Comparison of ENCODE assay signal across 21 cellular contexts in the genomic region with DNA sequence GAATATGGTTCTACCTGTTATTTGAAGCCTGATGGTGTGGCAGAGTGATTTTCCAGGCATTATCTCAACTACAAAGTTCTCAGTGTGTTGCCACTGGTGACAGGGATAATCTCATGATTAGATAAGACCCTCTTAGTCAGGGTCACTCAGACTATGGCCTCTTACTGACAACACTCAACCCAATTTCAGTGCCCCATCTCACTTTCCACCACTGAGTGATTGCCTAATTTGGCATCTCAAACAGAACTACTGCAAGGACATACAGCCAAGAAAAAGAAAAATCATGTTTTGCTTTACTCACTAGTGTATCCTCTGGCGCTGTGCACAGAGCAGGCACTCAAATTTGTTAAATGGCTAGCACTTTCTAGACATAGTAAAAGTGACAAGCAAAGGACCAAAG. TPM values are rescaled to one million over a fixed set of nuclear protein-coding genes. Genes with fewer than 3 reads are reported as not detected.
DNase-seq lines count a peak whose midpoint lies in the region; ATAC-seq, FAIRE-seq and TF ChIP-seq lines count a peak whose summit lies in the region.
"Had no signal": no experiment of that assay in that cellular context is flagged by ENCODE, and none has a peak within 500 bp of the region (broad histone marks: within the 10 kb centered on the region; RNA-seq: fewer than 3 reads in every experiment).

No MANE protein-coding gene starts in this region.

- TF ChIP-seq EP300 in HepG2 (IDR thresholded peaks at IDR 0.05; ENCODE audit: low read depth in 2 of 2, low read length in 2 of 2): no peak
- TF ChIP-seq EP300 in HepG2 (CRISPR knock-in tag; IDR thresholded peaks at IDR 0.05; ENCODE audit: borderline replicate concordance): no peak
- TF ChIP-seq EP300 in K562 (IDR thresholded peaks at IDR 0.05; ENCODE audit: low read length): no peak

- H4K20me1 ChIP-seq in HepG2 (ENCODE audit: insufficient read depth, low read length) (no peaks in the 10 kb centered on the region), K562 (replicated peaks; ENCODE audit: control insufficient read depth, insufficient read depth, low read length) (no peaks in the 10 kb centered on the region)
- H4K20me1 ChIP-seq: BLaER1 had no signal

- TF ChIP-seq CTCF in liver (IDR thresholded peaks at IDR 0.05; ENCODE audit: low read depth, low read length, missing input control) (no peak), HepG2 (CRISPR knock-in tag; IDR thresholded peaks at IDR 0.05) (no peak), K562 (IDR thresholded peaks at IDR 0.05 in 2 of 3, conservative IDR thresholded peaks at IDR 0.05 in 1 of 3; ENCODE audit: insufficient read depth in 2 of 3, low read depth in 1 of 3, low read length in 3 of 3) (no peak), right lobe of liver (IDR thresholded peaks at IDR 0.05) (no peak)

- H3K9me1 ChIP-seq in K562 (ENCODE audit: control insufficient read depth, insufficient read depth, low read length): no peaks in the 10 kb centered on the region

- FAIRE-seq in HepG2 (lab: Jason Lieb, UNC): no peak
- peak; percentile 58 for FAIRE-seq in K562 (lab: Jason Lieb, UNC)
- FAIRE-seq: GM12878, GM19239, H1 had no signal

- ATAC-seq in HepG2: no peak
- peak; percentile 63 for ATAC-seq in K562
- peak; percentile 45 to 66 (median 60) for ATAC-seq in right lobe of liver
- no peak for ATAC-seq in GM18867 (IDR thresholded peaks at IDR 0.05; ENCODE audit: unreplicated experiment)
- ATAC-seq: GM12878 had no signal

- TF ChIP-seq POLR2A in HepG2 (IDR thresholded peaks at IDR 0.05; ENCODE audit: insufficient read depth in 1 of 2, low read depth in 2 of 2, low read length in 2 of 2) (no peak), K562 (conservative IDR thresholded peaks at IDR 0.05) (no peak), right lobe of liver (IDR thresholded peaks at IDR 0.05) (no peak)

- H3K36me3 ChIP-seq in liver (ENCODE audit: control insufficient read depth in 4 of 4, insufficient read depth in 3 of 4, low read depth in 1 of 4, low read length in 3 of 4) (peaks cover 3 to 14% (median 8%) of the 10 kb centered on the region in 4 donors), HepG2 (replicated peaks in 1 of 2; ENCODE audit: control insufficient read depth in 1 of 2, insufficient read depth in 2 of 2, low read length in 2 of 2) (peaks cover 3 to 14% of the 10 kb centered on the region in 2 experiments; a peak in 3 of 5 replicates), K562 (ENCODE audit: control insufficient read depth, insufficient read depth, low read length) (peaks cover 30% of the 10 kb centered on the region), right lobe of liver (peaks cover 0 to 16% (median 6%) of the 10 kb centered on the region in 4 donors)

- POLR2A ChIA-PET in HepG2 (lab: Yijun Ruan, JAX) (no interaction called here), K562 (lab: Yijun Ruan, JAX) (interaction anchor here (0.6 to 0.8 kb wide), 2 partner anchors 24 to 45 kb away, joined by 3 to 5 read pairs; no protein-coding TSS in a partner anchor)

- H3K9ac ChIP-seq in liver (ENCODE audit: low read depth in 1 of 2, low read length in 2 of 2) (no peak overlapping the region), HepG2 (ENCODE audit: insufficient read depth, low read depth, low read length) (no peak overlapping the region), K562 (ENCODE audit: insufficient read depth in 1 of 2, low read depth in 2 of 2, low read length in 2 of 2) (no peak overlapping the region)
- H3K9ac ChIP-seq: BLaER1 had no signal

- no peak overlapping the region for H2AFZ ChIP-seq in HepG2 (ENCODE audit: low read length)
- H2AFZ ChIP-seq in K562 (ENCODE audit: low read depth, low read length): peak overlapping the region; percentile 56

- no peak overlapping the region for H3K4me2 ChIP-seq in HepG2 (ENCODE audit: low read depth, low read length)
- H3K4me2 ChIP-seq in K562 (ENCODE audit: insufficient read depth, low read length): peak overlapping the region; percentile 24; the same call in 1 of the 2 replicates
- H3K4me2 ChIP-seq: BLaER1 had no signal

- no peaks in the 10 kb centered on the region for H3K27me3 ChIP-seq in liver (ENCODE audit: control insufficient read depth in 4 of 4, insufficient read depth in 4 of 4, low read length in 3 of 4)
- no peaks in the 10 kb centered on the region for H3K27me3 ChIP-seq in HepG2 (ENCODE audit: control insufficient read depth in 1 of 2, insufficient read depth in 2 of 2, low read length in 2 of 2)
- no peaks in the 10 kb centered on the region for H3K27me3 ChIP-seq in K562 (ENCODE audit: control insufficient read depth in 2 of 2, insufficient read depth in 2 of 2, low read length in 2 of 2)
- H3K27me3 ChIP-seq in right lobe of liver: no peaks in the 10 kb centered on the region
- H3K27me3 ChIP-seq: BLaER1 had no signal

- H3K4me1 ChIP-seq in liver (ENCODE audit: control insufficient read depth in 4 of 4, insufficient read depth in 4 of 4, low read length in 3 of 4) (peaks cover 0 to 22% (median 3%) of the 10 kb centered on the region in 4 donors), HepG2 (ENCODE audit: insufficient read depth, low read length) (no peaks in the 10 kb centered on the region), K562 (replicated peaks in 1 of 2; ENCODE audit: control insufficient read depth in 2 of 2, insufficient read depth in 2 of 2, low read length in 2 of 2) (peaks cover 0 to 21% of the 10 kb centered on the region in 2 experiments; a peak in 3 of 5 replicates), right lobe of liver (peaks cover 0 to 15% (median 6%) of the 10 kb centered on the region in 4 donors)
- H3K4me1 ChIP-seq: BLaER1 had no signal

- H3K9me3 ChIP-seq in liver (ENCODE audit: control insufficient read depth in 4 of 4, low read length in 3 of 4): no peaks in the 10 kb centered on the region
- no peaks in the 10 kb centered on the region for H3K9me3 ChIP-seq in HepG2 (ENCODE audit: low read length)
- H3K9me3 ChIP-seq in K562 (replicated peaks; ENCODE audit: control insufficient read depth, insufficient read depth, low read depth, low read length): no peaks in the 10 kb centered on the region
- no peaks in the 10 kb centered on the region for H3K9me3 ChIP-seq in right lobe of liver
- H3K9me3 ChIP-seq: BLaER1 had no signal

- CTCF ChIA-PET in HepG2 (lab: Yijun Ruan, JAX; ENCODE audit: low intra/inter-chr PET ratio, low total read pairs) (no interaction called here), K562 (lab: Yijun Ruan, JAX; ENCODE audit: low intra/inter-chr PET ratio) (no interaction called here)

- DNase-seq in HepG2 (ENCODE audit: low spot score) (no peak), K562 (ENCODE audit: extremely low read depth in 1 of 4, low spot score in 3 of 4) (peak in 2 of 4 experiments; percentile 30 to 54), right lobe of liver (no peak), SHP77 (lab: John Stamatoyannopoulos, UW) (no peak), NCI-H345 (lab: John Stamatoyannopoulos, UW) (no peak), SIG-M5 (lab: John Stamatoyannopoulos, UW) (no peak)
- DNase-seq: 8988T; CD4-positive, alpha-beta memory T cell; DND-41; EL; H9 had no signal

- in situ Hi-C loops in HepG2 (cut with HindIII; ENCODE audit: extremely low pct_ligation_motif_present, low pct_unique_long_range_greater_than_20kb): no loop called here
- in situ Hi-C loops in K562 (cut with MboI): loop anchor here (10.0 kb wide), 1 partner anchor 90 kb away; no protein-coding TSS in a partner anchor

- TF ChIP-seq RAD21 in liver (IDR thresholded peaks at IDR 0.05): no peak
- no peak for TF ChIP-seq RAD21 in HepG2 (CRISPR knock-in tag; IDR thresholded peaks at IDR 0.05)
- TF ChIP-seq RAD21 in K562 (CRISPR knock-in tag; conservative IDR thresholded peaks at IDR 0.05 in 1 of 2, IDR thresholded peaks at IDR 0.05 in 1 of 2): no peak

- H3K27ac ChIP-seq in liver (ENCODE audit: low read depth in 1 of 2, low read length in 2 of 2): no peak overlapping the region
- H3K27ac ChIP-seq in HepG2 (ENCODE audit: extremely low read length, insufficient read depth, low read length): no peak overlapping the region
- H3K27ac ChIP-seq in K562 (ENCODE audit: extremely low read depth, low read depth, low read length): no peak overlapping the region
- no peak overlapping the region for H3K27ac ChIP-seq in right lobe of liver
- H3K27ac ChIP-seq: BLaER1 had no signal

- no TSS peak for BruUV-seq in HepG2 (replicated peaks; lab: Mats Ljungman, UMichigan)
- no TSS peak for BruUV-seq in K562 (replicated peaks; lab: Mats Ljungman, UMichigan)

- 47% methylated on average over 1 of the region's 1 CpG for WGBS in liver
- 35% methylated on average over 1 of the region's 1 CpG for WGBS in HepG2 (ENCODE audit: low lambda C conversion rate)
- WGBS in K562 (ENCODE audit: insufficient coverage, low coverage, missing lambda C conversion rate): 14% methylated on average over 1 of the region's 1 CpG
- 19% methylated on average over 1 of the region's 1 CpG for WGBS in right lobe of liver (ENCODE audit: insufficient coverage, low coverage, low lambda C conversion rate, missing lambda C conversion rate)

- H3K79me2 ChIP-seq in HepG2 (ENCODE audit: insufficient read depth, low read length): no peaks in the 10 kb centered on the region
- no peaks in the 10 kb centered on the region for H3K79me2 ChIP-seq in K562 (ENCODE audit: control insufficient read depth, insufficient read depth, low read length)

- H3K4me3 ChIP-seq in liver (ENCODE audit: low read depth in 1 of 3, low read length in 3 of 3) (no peak overlapping the region), HepG2 (replicated peaks in 1 of 3; ENCODE audit: insufficient read depth in 1 of 3, low read depth in 2 of 3, low read length in 3 of 3) (no peak overlapping the region), K562 (no peak overlapping the region), right lobe of liver (no peak overlapping the region)
- H3K4me3 ChIP-seq: BLaER1, GM12878 had no signal

- intact Hi-C loops in HepG2 (cut with micrococcal nuclease; ENCODE audit: unreplicated experiment): no loop called here
- intact Hi-C loops in K562 (cut with micrococcal nuclease): loop anchor here (5.0 kb wide), 1 partner anchor 128 kb away; no protein-coding TSS in a partner anchor
- intact Hi-C loops in right lobe of liver (cut with DNase I): no loop called here

RNA-seq across cellular contexts. Expression of gene SLC30A10, which starts 36.9 kb away (rescaled TPM):
- 10 to 100 TPM; 56.5 to 90.9 TPM for total RNA-seq in liver
- polyA plus RNA-seq in liver: 10 to 100 TPM; 18.5 to 18.8 TPM
- total RNA-seq in HepG2 (2016; rRNA removed; fragmentation: Illumina TruSeq; extraction: Trizol): 14.7 and 30.2 TPM in 2 replicates
- total RNA-seq in HepG2 (2016; cell fraction: cytosol; rRNA removed; fragmentation: Illumina TruSeq; extraction: Trizol; ENCODE audit: low read depth): 3.8 and 4.0 TPM in 2 replicates
- 13.7 and 28.0 TPM in 2 replicates for total RNA-seq in HepG2 (2016; cell fraction: insoluble cytoplasmic fraction; rRNA removed; fragmentation: Illumina TruSeq; extraction: Trizol)
- total RNA-seq in HepG2 (2016; cell fraction: membrane; rRNA removed; fragmentation: Illumina TruSeq; extraction: Trizol): 7.4 and 8.2 TPM in 2 replicates
- 32.1 and 39.5 TPM in 2 replicates for total RNA-seq in HepG2 (2016; cell fraction: nucleus; rRNA removed; fragmentation: Illumina TruSeq; extraction: Trizol)
- polyA plus RNA-seq in HepG2 (2011; rRNA removed): 20.9 and 27.0 TPM in 2 replicates
- 12.2 and 16.2 TPM in 2 replicates for polyA plus RNA-seq in HepG2 (2011; cell fraction: cytosol; rRNA removed)
- 39.6 and 51.3 TPM in 2 replicates for polyA plus RNA-seq in HepG2 (2011; cell fraction: nucleus; rRNA removed)
- polyA plus RNA-seq in HepG2 (2012): 16.5 and 28.2 TPM in 2 replicates
- polyA plus RNA-seq in HepG2 (2016; cell fraction: cytosol; fragmentation: Illumina TruSeq; extraction: Trizol; ENCODE audit: low read depth): 1.8 TPM in 2 replicates
- polyA plus RNA-seq in HepG2 (2016; cell fraction: insoluble cytoplasmic fraction; fragmentation: Illumina TruSeq; extraction: Trizol; ENCODE audit: low read depth): 10.8 and 12.9 TPM in 2 replicates
- 4.1 and 4.5 TPM in 2 replicates for polyA plus RNA-seq in HepG2 (2016; cell fraction: membrane; fragmentation: Illumina TruSeq; extraction: Trizol; ENCODE audit: low read depth)
- polyA plus RNA-seq in HepG2 (2016; cell fraction: nucleus; fragmentation: Illumina TruSeq; extraction: Trizol; ENCODE audit: insufficient read depth, low read depth): 70.7 and 74.5 TPM in 2 replicates
- polyA minus RNA-seq in HepG2 (2011; rRNA and poly(A)+ RNA removed; ENCODE audit: low replicate concordance): 24.0 TPM in 1 of 2 replicates, not detected in the other
- polyA minus RNA-seq in HepG2 (2011; cell fraction: cytosol; rRNA and poly(A)+ RNA removed): 13.0 and 14.8 TPM in 2 replicates
- polyA minus RNA-seq in HepG2 (2011; cell fraction: nucleus; rRNA and poly(A)+ RNA removed): 18.3 and 33.6 TPM in 2 replicates
- total RNA-seq in K562 (2011; cell fraction: chromatin; rRNA removed; ENCODE audit: low replicate concordance): 24.4 and 39.4 TPM in 2 replicates
- 18.3 and 27.1 TPM in 2 replicates for total RNA-seq in K562 (2011; cell fraction: nucleolus; rRNA removed)
- 29.8 and 32.1 TPM in 2 replicates for total RNA-seq in K562 (2011; cell fraction: nucleoplasm; rRNA removed)
- total RNA-seq in K562 (2014; rRNA removed): 5.9 and 7.4 TPM in 2 replicates
- 7.1 and 8.1 TPM in 2 replicates for total RNA-seq in K562 (2014; rRNA removed; fragmentation: Illumina TruSeq; extraction: Trizol)
- total RNA-seq in K562 (2015; rRNA removed; fragmentation: Illumina TruSeq; extraction: Trizol): 3.5 and 3.9 TPM in 2 replicates
- total RNA-seq in K562 (2021): 8.8 and 9.4 TPM in 2 replicates
- 8.9 and 11.3 TPM in 2 replicates for polyA plus RNA-seq in K562 (2011; rRNA removed)
- 4.9 and 8.9 TPM in 2 replicates for polyA plus RNA-seq in K562 (2011; cell fraction: cytosol; rRNA removed)
- 18.4 and 35.5 TPM in 2 replicates for polyA plus RNA-seq in K562 (2011; cell fraction: nucleus; rRNA removed)
- 3.2 and 5.9 TPM in 2 replicates for polyA plus RNA-seq in K562 (2012)
- polyA plus RNA-seq in K562 (2014; fragmentation: Illumina TruSeq; extraction: Trizol): 8.0 and 8.4 TPM in 2 replicates
- polyA plus RNA-seq in K562 (2014; fragmentation: Nextera tagmentation; extraction: Ambion mirVana): 1 to 10 TPM; 2.6 to 3.8 TPM
- 9.5 and 10.5 TPM in 2 replicates for polyA plus RNA-seq in K562 (2014; rRNA removed)
- 6.9 and 7.9 TPM in 2 replicates for polyA minus RNA-seq in K562 (2011; rRNA and poly(A)+ RNA removed)
- 3.4 and 5.9 TPM in 2 replicates for polyA minus RNA-seq in K562 (2011; cell fraction: cytosol; rRNA and poly(A)+ RNA removed)
- 6.9 and 9.4 TPM in 2 replicates for polyA minus RNA-seq in K562 (2011; cell fraction: nucleus; rRNA and poly(A)+ RNA removed)
- 10 to 100 TPM; 25.5 to 55.5 (median 36.6) TPM for total RNA-seq in right lobe of liver
- total RNA-seq: A673; CD4-positive, alpha-beta memory T cell; G401; GM12878 had no signal
- polyA plus RNA-seq: AG04450; CD14-positive monocyte; CD4-positive, alpha-beta memory T cell; GM12878 had no signal

Comparison
In these comparisons a context has a peak if more than half of its experiments do, and no peak if none do; other contexts are left out.
1. ATAC-seq: peak in K562 (single experiment) and right lobe of liver (4 of 4); none in HepG2 (single experiment) and GM18867 (single experiment).